9 cellular contexts compared by ENCODE assay signal in genomic region chr19:52963229-52963760, GRCh38. TPM values are rescaled to one million over a fixed set of nuclear protein-coding genes. Genes with fewer than 3 reads are reported as not detected.
DNase-seq lines count a peak whose midpoint lies in the region; ATAC-seq and TF ChIP-seq lines count a peak whose summit lies in the region.
"Had no signal": no experiment of that assay in that cellular context is flagged by ENCODE, and none has a peak within 500 bp of the region (broad histone marks: within the 10 kb centered on the region; RNA-seq: fewer than 3 reads in every experiment).

No MANE protein-coding gene starts in this region.

- H3K27me3 Mint-ChIP-seq in effector memory CD8-positive, alpha-beta T cell, result no peaks in the 10 kb centered on the region

- H3K27me3 ChIP-seq in H7 (ENCODE audit: control insufficient read depth, insufficient read depth, low read length) (no peaks in the 10 kb centered on the region), Peyer's patch (no peaks in the 10 kb centered on the region), uterus (no peaks in the 10 kb centered on the region)

- DNase-seq in GM12865 (ENCODE audit: low read depth) (no peak), H7 (peak; percentile 42), Peyer's patch (peak in 1 of 3 donors; percentile 49), mucosa of descending colon (peak; percentile 33 to 57 (median 45)), uterus (peak in 1 of 2 donors; percentile 20), NCI-H524 treated with DMSO at 0.1 percent for 48 hours (lab: John Stamatoyannopoulos, UW) (no peak)
- no peak for DNase-seq in effector memory CD8-positive, alpha-beta T cell
- DNase-seq in effector CD8-positive, alpha-beta T cell (lab: John Stamatoyannopoulos, UW), result no peak

- H3K4me1 ChIP-seq in Peyer's patch (peaks cover 0 to 13% (median 7%) of the 10 kb centered on the region in 4 donors), mucosa of descending colon (ENCODE audit: low read depth) (peaks cover 5% of the 10 kb centered on the region), uterus (no peaks in the 10 kb centered on the region)

- H3K4me3 Mint-ChIP-seq in effector memory CD8-positive, alpha-beta T cell, result peak overlapping the region; percentile 88 to 95

- H3K9me3 Mint-ChIP-seq in effector memory CD8-positive, alpha-beta T cell, result peaks cover 0 to 2% of the 10 kb centered on the region in 2 donors

- H3K9me3 ChIP-seq in Peyer's patch, result peaks cover 0 to 24% (median 9%) of the 10 kb centered on the region in 4 donors
- peaks cover 41% of the 10 kb centered on the region for H3K9me3 ChIP-seq in mucosa of descending colon
- no peaks in the 10 kb centered on the region for H3K9me3 ChIP-seq in uterus

- TF ChIP-seq CTCF in GM12865 (IDR thresholded peaks at IDR 0.05; ENCODE audit: insufficient read depth, low read depth, low read length, missing control alignments) (no peak), Peyer's patch (IDR thresholded peaks at IDR 0.05) (no peak), mucosa of descending colon (IDR thresholded peaks at IDR 0.05) (no peak), uterus (IDR thresholded peaks at IDR 0.05) (no peak)

- H3K36me3 ChIP-seq in H7 (replicated peaks; ENCODE audit: control insufficient read depth, insufficient read depth, low read length), result peaks cover 2% of the 10 kb centered on the region
- peaks cover 0 to 18% (median 0%) of the 10 kb centered on the region in 3 donors for H3K36me3 ChIP-seq in Peyer's patch
- H3K36me3 ChIP-seq in mucosa of descending colon (ENCODE audit: low read depth), result no peaks in the 10 kb centered on the region
- H3K36me3 ChIP-seq in uterus, result no peaks in the 10 kb centered on the region

- peak overlapping the region; percentile 89 to 95 for H3K27ac Mint-ChIP-seq in effector memory CD8-positive, alpha-beta T cell

- H3K4me1 Mint-ChIP-seq in effector memory CD8-positive, alpha-beta T cell (ENCODE audit: low read depth in 2 of 2), result peaks cover 17 to 21% of the 10 kb centered on the region in 2 donors

- ATAC-seq in effector memory CD8-positive, alpha-beta T cell (replicated peaks), result peak; percentile 4
- peak; percentile 37 for ATAC-seq in mucosa of descending colon

- intact Hi-C loops in mucosa of descending colon (cut with DNase I, micrococcal nuclease) (no loop called here), uterus (cut with DNase I; ENCODE audit: low total_unique reads) (no loop called here)

- peaks cover 13% of the 10 kb centered on the region for H3K36me3 Mint-ChIP-seq in effector memory CD8-positive, alpha-beta T cell (ENCODE audit: insufficient read depth)

- no peak for TF ChIP-seq POLR2A in Peyer's patch (IDR thresholded peaks at IDR 0.05)
- TF ChIP-seq POLR2A in uterus (IDR thresholded peaks at IDR 0.05), result no peak

- H3K27ac ChIP-seq in Peyer's patch (peak overlapping the region; percentile 64 to 85 (median 79)), uterus (peak overlapping the region; percentile 85)

- peak overlapping the region; percentile 64 for H3K4me3 ChIP-seq in GM12865 (ENCODE audit: low read depth, low read length)
- peak overlapping the region; percentile 50 for H3K4me3 ChIP-seq in H7 (ENCODE audit: insufficient read depth, low read depth, low read length)
- H3K4me3 ChIP-seq in Peyer's patch, result peak overlapping the region; percentile 44 to 83 (median 66)
- peak overlapping the region; percentile 64 for H3K4me3 ChIP-seq in mucosa of descending colon
- H3K4me3 ChIP-seq in uterus, result peak overlapping the region; percentile 48 to 58

RNA-seq across cellular contexts. Expression of gene ZNF816, which starts 0.6 kb away (rescaled TPM):
- 14.8 and 22.2 TPM in 2 replicates for total RNA-seq in H7 (2014; rRNA removed; shearing (Covaris generic))
- 10 to 100 TPM in 3 of 4 donors, 1 to 10 TPM in 1; 6.1 to 17.4 (median 11.4) TPM for total RNA-seq in Peyer's patch
- total RNA-seq in mucosa of descending colon, result 10 to 100 TPM; 14.8 to 16.0 (median 15.1) TPM
- total RNA-seq in uterus, result 10 to 100 TPM in 2 of 4 donors, 1 to 10 TPM in 2; 3.1 to 25.4 (median 11.9) TPM

RNA-seq across cellular contexts. Expression of gene ZNF888, which starts 40.1 kb away (rescaled TPM):
- total RNA-seq in H7 (2014; rRNA removed; shearing (Covaris generic)), result 4.6 and 5.7 TPM in 2 replicates
- 1 to 10 TPM; 1.3 to 6.6 (median 5.3) TPM for total RNA-seq in Peyer's patch
- 10 to 100 TPM in 2 of 3 donors, 1 to 10 TPM in 1; 9.8 to 20.5 (median 16.7) TPM for total RNA-seq in mucosa of descending colon
- total RNA-seq in uterus, result 10 to 100 TPM in 1 of 4 donors, 1 to 10 TPM in 2, not detected in 1; 1.5 to 34.4 (median 6.1) TPM

RNA-seq across cellular contexts. Expression of gene ERVV-1, which starts 50.4 kb away (rescaled TPM):
- 0.17 and 0.33 TPM in 2 replicates for total RNA-seq in H7 (2014; rRNA removed; shearing (Covaris generic))
- not detected for total RNA-seq in Peyer's patch
- not detected for total RNA-seq in mucosa of descending colon
- total RNA-seq in uterus, result not detected
- total RNA-seq: subcutaneous adipose tissue had no signal

Comparison
In these comparisons a context has a peak if more than half of its experiments do, and no peak if none do; other contexts are left out.
1. DNase-seq: peak in H7 (single experiment) and mucosa of descending colon (3 of 3); none in GM12865 (single experiment), effector memory CD8-positive, alpha-beta T cell (0 of 3), NCI-H524 treated with DMSO at 0.1 percent for 48 hours (single experiment) and effector CD8-positive, alpha-beta T cell (single experiment).
2. Peak in every context shown above with its lines, with median percentiles within 50 percentile points of each other: H3K4me3 ChIP-seq.